Comparison of ENCODE assay signal across 7 cellular contexts in the genomic region with DNA sequence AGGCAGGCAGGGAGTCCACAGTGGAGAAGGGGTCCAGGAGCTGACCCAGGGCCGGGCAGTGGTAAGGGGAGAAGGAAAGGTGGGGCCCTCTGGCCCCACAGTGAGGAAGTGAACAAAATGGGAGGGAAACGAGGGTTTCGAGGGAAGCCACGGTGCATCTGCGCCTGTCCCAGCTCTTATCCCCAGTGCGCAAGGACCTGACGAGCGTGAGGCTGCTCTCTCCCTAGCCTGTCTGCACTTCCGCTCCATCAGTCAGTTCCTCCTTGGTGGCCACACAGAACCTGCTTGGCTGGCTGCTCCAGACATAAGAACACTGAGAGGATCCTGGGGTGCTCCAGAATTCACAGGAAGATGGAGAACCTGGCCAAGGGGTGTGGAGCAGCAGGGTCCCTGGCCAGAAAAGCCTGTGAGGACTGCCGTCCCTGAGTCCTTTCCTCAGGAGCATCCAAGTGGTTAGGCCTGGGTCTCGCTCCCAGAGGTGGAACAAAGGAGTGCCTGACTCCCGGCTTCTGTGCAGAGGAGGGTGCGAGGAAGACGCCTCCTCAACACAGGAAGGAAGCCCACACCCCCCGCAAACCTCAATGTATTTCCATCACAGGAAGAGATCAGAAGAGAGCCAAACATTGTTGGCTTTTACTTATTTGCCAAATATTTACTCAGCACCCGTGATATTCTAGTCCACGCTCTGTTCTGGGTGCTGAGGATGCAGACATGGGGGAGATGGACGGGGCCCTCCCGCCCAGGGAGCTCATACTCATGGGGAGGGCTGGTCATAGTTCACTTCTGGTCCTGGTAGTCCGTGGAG. TPM values are rescaled to one million over a fixed set of nuclear protein-coding genes. Genes with fewer than 3 reads are reported as not detected.
DNase-seq lines count a peak whose midpoint lies in the region; ATAC-seq and TF ChIP-seq lines count a peak whose summit lies in the region.

No MANE protein-coding gene starts in this region.

- H3K36me3 ChIP-seq in left lung: no peaks in the 10 kb centered on the region

- H3K4me3 ChIP-seq in left lung: no peak overlapping the region

- H3K4me3 Mint-ChIP-seq in stimulated activated naive CD8-positive, alpha-beta T cell treated with anti-CD3 and anti-CD28 coated beads, Interleukin-15, amount 100 ng/mL, for 72 hours: peak overlapping the region; percentile 78 to 84

- no peak for TF ChIP-seq CTCF in left lung (IDR thresholded peaks at IDR 0.05)

- ATAC-seq in left lung (peak; percentile 37), GM21737 (IDR thresholded peaks at IDR 0.05; ENCODE audit: unreplicated experiment) (no peak)
- ATAC-seq in stimulated activated naive CD8-positive, alpha-beta T cell treated with anti-CD3 and anti-CD28 coated beads, Interleukin-15, amount 100 ng/mL, for 72 hours: peak; percentile 91

- peak overlapping the region; percentile 82 to 90 for H3K27ac Mint-ChIP-seq in stimulated activated naive CD8-positive, alpha-beta T cell treated with anti-CD3 and anti-CD28 coated beads, Interleukin-15, amount 100 ng/mL, for 72 hours

- peaks cover 0 to 13% of the 10 kb centered on the region in 2 donors for H3K4me1 ChIP-seq in left lung

- H3K4me1 Mint-ChIP-seq in stimulated activated naive CD8-positive, alpha-beta T cell treated with anti-CD3 and anti-CD28 coated beads, Interleukin-15, amount 100 ng/mL, for 72 hours: peaks cover 50% of the 10 kb centered on the region

- peak; percentile 82 for DNase-seq in NOMO-1 treated with DMSO at 0.1 percent for 48 hours (lab: John Stamatoyannopoulos, UW; ENCODE audit: unreplicated experiment)
- peak; percentile 73 for DNase-seq in activated CD8-positive, alpha-beta memory T cell treated with anti-CD3 and anti-CD28 coated beads, Interleukin-2, amount 50 U/mL, for 48 hours
- DNase-seq in left lung: no peak
- peak; percentile 36 to 51 for DNase-seq in stimulated activated naive CD8-positive, alpha-beta T cell treated with anti-CD3 and anti-CD28 coated beads, Interleukin-15, amount 100 ng/mL, for 72 hours
- no peak for DNase-seq in HK-2 (ENCODE audit: unreplicated experiment)
- DNase-seq in NCI-H2171 treated with DMSO at 0.1 percent for 48 hours (lab: John Stamatoyannopoulos, UW): no peak

- H3K27me3 Mint-ChIP-seq in stimulated activated naive CD8-positive, alpha-beta T cell treated with anti-CD3 and anti-CD28 coated beads, Interleukin-15, amount 100 ng/mL, for 72 hours: no peaks in the 10 kb centered on the region

- peaks cover 8 to 19% of the 10 kb centered on the region in 2 donors for H3K9me3 Mint-ChIP-seq in stimulated activated naive CD8-positive, alpha-beta T cell treated with anti-CD3 and anti-CD28 coated beads, Interleukin-15, amount 100 ng/mL, for 72 hours

- H3K9me3 ChIP-seq in left lung: peaks cover 0 to 4% of the 10 kb centered on the region in 2 donors

- no peaks in the 10 kb centered on the region for H3K27me3 ChIP-seq in left lung

- intact Hi-C loops in left lung (cut with DNase I): no loop called here

- H3K27ac ChIP-seq in left lung: no peak overlapping the region

RNA-seq across cellular contexts. Expression of a gene that starts 43.7 kb away (rescaled TPM):
- total RNA-seq in left lung: 10 to 100 TPM; 25.9 to 28.6 TPM

RNA-seq across cellular contexts. Expression of a gene that starts 55.8 kb away (rescaled TPM):
- total RNA-seq in left lung: 10 to 100 TPM; 11.8 to 11.9 TPM

Comparison
In these comparisons a context has a peak if more than half of its experiments do, and no peak if none do; other contexts are left out.
1. DNase-seq: peak in NOMO-1 treated with DMSO at 0.1 percent for 48 hours (single experiment), activated CD8-positive, alpha-beta memory T cell treated with anti-CD3 and anti-CD28 coated beads, Interleukin-2, amount 50 U/mL, for 48 hours (single experiment) and stimulated activated naive CD8-positive, alpha-beta T cell treated with anti-CD3 and anti-CD28 coated beads, Interleukin-15, amount 100 ng/mL, for 72 hours (2 of 2); none in left lung (0 of 2), HK-2 (single experiment) and NCI-H2171 treated with DMSO at 0.1 percent for 48 hours (single experiment).